ENCODE assay signal across 1 cellular context in the genomic region with DNA sequence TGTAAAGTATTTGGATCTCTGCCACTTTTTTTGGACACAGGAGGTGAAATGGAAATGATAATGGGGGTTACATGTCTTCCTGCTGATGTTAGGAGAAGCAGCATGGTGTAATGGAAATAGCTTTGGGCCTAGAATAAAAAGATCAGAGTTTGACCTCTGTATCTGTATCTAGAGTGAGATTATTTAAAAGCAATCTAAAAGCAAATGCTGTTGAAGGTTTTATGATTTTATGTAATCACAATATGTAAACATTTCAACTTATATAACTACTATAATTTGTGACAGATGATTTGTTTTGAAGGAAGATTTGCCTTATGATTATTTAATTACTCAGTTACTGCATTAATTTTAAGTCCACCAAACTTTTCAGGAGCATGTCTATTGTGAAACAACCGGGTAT.
TF ChIP-seq lines count a peak whose summit lies in the region.

No MANE protein-coding gene starts in this region.

TF ChIP-seq in GM23338, 12 proteins besides CTCF, POLR2A, EP300 and RAD21 (continued from another document):
- TF ChIP-seq, protein P1, sequence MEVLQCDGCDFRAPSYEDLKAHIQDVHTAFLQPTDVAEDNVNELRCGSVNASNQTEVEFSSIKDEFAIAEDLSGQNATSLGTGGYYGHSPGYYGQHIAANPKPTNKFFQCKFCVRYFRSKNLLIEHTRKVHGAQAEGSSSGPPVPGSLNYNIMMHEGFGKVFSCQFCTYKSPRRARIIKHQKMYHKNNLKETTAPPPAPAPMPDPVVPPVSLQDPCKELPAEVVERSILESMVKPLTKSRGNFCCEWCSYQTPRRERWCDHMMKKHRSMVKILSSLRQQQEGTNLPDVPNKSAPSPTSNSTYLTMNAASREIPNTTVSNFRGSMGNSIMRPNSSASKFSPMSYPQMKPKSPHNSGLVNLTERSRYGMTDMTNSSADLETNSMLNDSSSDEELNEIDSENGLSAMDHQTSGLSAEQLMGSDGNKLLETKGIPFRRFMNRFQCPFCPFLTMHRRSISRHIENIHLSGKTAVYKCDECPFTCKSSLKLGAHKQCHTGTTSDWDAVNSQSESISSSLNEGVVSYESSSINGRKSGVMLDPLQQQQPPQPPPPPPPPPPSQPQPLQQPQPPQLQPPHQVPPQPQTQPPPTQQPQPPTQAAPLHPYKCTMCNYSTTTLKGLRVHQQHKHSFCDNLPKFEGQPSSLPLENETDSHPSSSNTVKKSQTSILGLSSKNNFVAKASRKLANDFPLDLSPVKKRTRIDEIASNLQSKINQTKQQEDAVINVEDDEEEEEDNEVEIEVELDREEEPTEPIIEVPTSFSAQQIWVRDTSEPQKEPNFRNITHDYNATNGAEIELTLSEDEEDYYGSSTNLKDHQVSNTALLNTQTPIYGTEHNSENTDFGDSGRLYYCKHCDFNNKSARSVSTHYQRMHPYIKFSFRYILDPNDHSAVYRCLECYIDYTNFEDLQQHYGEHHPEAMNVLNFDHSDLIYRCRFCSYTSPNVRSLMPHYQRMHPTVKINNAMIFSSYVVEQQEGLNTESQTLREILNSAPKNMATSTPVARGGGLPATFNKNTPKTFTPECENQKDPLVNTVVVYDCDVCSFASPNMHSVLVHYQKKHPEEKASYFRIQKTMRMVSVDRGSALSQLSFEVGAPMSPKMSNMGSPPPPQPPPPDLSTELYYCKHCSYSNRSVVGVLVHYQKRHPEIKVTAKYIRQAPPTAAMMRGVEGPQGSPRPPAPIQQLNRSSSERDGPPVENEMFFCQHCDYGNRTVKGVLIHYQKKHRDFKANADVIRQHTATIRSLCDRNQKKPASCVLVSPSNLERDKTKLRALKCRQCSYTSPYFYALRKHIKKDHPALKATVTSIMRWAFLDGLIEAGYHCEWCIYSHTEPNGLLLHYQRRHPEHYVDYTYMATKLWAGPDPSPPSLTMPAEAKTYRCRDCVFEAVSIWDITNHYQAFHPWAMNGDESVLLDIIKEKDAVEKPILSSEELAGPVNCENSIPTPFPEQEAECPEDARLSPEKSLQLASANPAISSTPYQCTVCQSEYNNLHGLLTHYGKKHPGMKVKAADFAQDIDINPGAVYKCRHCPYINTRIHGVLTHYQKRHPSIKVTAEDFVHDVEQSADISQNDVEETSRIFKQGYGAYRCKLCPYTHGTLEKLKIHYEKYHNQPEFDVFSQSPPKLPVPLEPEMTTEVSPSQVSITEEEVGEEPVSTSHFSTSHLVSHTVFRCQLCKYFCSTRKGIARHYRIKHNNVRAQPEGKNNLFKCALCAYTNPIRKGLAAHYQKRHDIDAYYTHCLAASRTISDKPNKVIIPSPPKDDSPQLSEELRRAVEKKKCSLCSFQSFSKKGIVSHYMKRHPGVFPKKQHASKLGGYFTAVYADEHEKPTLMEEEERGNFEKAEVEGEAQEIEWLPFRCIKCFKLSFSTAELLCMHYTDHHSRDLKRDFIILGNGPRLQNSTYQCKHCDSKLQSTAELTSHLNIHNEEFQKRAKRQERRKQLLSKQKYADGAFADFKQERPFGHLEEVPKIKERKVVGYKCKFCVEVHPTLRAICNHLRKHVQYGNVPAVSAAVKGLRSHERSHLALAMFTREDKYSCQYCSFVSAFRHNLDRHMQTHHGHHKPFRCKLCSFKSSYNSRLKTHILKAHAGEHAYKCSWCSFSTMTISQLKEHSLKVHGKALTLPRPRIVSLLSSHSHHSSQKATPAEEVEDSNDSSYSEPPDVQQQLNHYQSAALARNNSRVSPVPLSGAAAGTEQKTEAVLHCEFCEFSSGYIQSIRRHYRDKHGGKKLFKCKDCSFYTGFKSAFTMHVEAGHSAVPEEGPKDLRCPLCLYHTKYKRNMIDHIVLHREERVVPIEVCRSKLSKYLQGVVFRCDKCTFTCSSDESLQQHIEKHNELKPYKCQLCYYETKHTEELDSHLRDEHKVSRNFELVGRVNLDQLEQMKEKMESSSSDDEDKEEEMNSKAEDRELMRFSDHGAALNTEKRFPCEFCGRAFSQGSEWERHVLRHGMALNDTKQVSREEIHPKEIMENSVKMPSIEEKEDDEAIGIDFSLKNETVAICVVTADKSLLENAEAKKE (CRISPR knock-in tag; IDR thresholded peaks at IDR 0.05), result no peak
- TF ChIP-seq, protein P2, sequence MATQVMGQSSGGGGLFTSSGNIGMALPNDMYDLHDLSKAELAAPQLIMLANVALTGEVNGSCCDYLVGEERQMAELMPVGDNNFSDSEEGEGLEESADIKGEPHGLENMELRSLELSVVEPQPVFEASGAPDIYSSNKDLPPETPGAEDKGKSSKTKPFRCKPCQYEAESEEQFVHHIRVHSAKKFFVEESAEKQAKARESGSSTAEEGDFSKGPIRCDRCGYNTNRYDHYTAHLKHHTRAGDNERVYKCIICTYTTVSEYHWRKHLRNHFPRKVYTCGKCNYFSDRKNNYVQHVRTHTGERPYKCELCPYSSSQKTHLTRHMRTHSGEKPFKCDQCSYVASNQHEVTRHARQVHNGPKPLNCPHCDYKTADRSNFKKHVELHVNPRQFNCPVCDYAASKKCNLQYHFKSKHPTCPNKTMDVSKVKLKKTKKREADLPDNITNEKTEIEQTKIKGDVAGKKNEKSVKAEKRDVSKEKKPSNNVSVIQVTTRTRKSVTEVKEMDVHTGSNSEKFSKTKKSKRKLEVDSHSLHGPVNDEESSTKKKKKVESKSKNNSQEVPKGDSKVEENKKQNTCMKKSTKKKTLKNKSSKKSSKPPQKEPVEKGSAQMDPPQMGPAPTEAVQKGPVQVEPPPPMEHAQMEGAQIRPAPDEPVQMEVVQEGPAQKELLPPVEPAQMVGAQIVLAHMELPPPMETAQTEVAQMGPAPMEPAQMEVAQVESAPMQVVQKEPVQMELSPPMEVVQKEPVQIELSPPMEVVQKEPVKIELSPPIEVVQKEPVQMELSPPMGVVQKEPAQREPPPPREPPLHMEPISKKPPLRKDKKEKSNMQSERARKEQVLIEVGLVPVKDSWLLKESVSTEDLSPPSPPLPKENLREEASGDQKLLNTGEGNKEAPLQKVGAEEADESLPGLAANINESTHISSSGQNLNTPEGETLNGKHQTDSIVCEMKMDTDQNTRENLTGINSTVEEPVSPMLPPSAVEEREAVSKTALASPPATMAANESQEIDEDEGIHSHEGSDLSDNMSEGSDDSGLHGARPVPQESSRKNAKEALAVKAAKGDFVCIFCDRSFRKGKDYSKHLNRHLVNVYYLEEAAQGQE (IDR thresholded peaks at IDR 0.05; ENCODE audit: unreplicated experiment), result no peak
- TF ChIP-seq ZNF114 (CRISPR knock-in tag; IDR thresholded peaks at IDR 0.05) (no peak), EZH2phosphoT487 (IDR thresholded peaks at IDR 0.05; ENCODE audit: unreplicated experiment) (no peak), EZH2 (IDR thresholded peaks at IDR 0.05; ENCODE audit: low read depth, unreplicated experiment) (no peak), ZNF331 (CRISPR knock-in tag; IDR thresholded peaks at IDR 0.05; ENCODE audit: low read depth) (no peak), NANOG (IDR thresholded peaks at IDR 0.05; ENCODE audit: borderline replicate concordance) (no peak), STAT1 (IDR thresholded peaks at IDR 0.05; ENCODE audit: unreplicated experiment) (no peak), CREB1 (CRISPR knock-in tag; IDR thresholded peaks at IDR 0.05; ENCODE audit: low read depth) (no peak), POLR2AphosphoS5 (IDR thresholded peaks at IDR 0.05; ENCODE audit: low read depth) (no peak), JUNB (IDR thresholded peaks at IDR 0.05; ENCODE audit: unreplicated experiment) (no peak)
